8 cellular contexts compared by ENCODE assay signal in genomic region chr16:69123894-69124293, GRCh38.
DNase-seq lines count a peak whose midpoint lies in the region; ATAC-seq, FAIRE-seq and TF ChIP-seq lines count a peak whose summit lies in the region.

No MANE protein-coding gene starts in this region.

- ATAC-seq in GM21367 (IDR thresholded peaks at IDR 0.05; ENCODE audit: unreplicated experiment): no peak

- no peak for FAIRE-seq in D721Med (lab: Jason Lieb, UNC)

- TF ChIP-seq CTCF in D721Med (IDR thresholded peaks at IDR 0.05; ENCODE audit: insufficient read depth, missing control alignments): peak; percentile 73

- DNase-seq in D721Med (ENCODE audit: insufficient read length, low spot score): no peak
- DNase-seq in KBM-7: peak; percentile 68
- DNase-seq in RPMI8226: peak; percentile 81
- peak; percentile 42 for DNase-seq in activated T-helper 9 cell treated with anti-CD3 and anti-CD28 coated beads, Interleukin-2, amount 50 U/mL, for 16 hours (ENCODE audit: low read depth)
- peak; percentile 61 for DNase-seq in globus pallidus (ENCODE audit: low spot score)
- peak; percentile 49 for DNase-seq in retina
- DNase-seq in HK-2 (ENCODE audit: unreplicated experiment): no peak

- in situ Hi-C loops in KBM-7 (cut with MboI; ENCODE audit: low pct_unique_long_range_greater_than_20kb, low sequenced_read_pairs): loop anchor here (25.0 kb wide), 1 partner anchor 212 kb away; no protein-coding TSS in a partner anchor

Comparison
In these comparisons a context has a peak if more than half of its experiments do, and no peak if none do; other contexts are left out.
1. DNase-seq: peak in KBM-7 (single experiment), RPMI8226 (single experiment), activated T-helper 9 cell treated with anti-CD3 and anti-CD28 coated beads, Interleukin-2, amount 50 U/mL, for 16 hours (single experiment), globus pallidus (single experiment) and retina (single experiment); none in D721Med (single experiment) and HK-2 (single experiment).